ENCODE assay signal across 2 cellular contexts in genomic region chr10:96338279-96338925, GRCh38.
TF ChIP-seq lines count a peak whose summit lies in the region.

No MANE protein-coding gene starts in this region.

TF ChIP-seq in GM23338, 12 proteins besides CTCF, POLR2A, EP300 and RAD21 (continued from another document):
- TF ChIP-seq EZH2 (IDR thresholded peaks at IDR 0.05; ENCODE audit: low read depth, unreplicated experiment) (no peak), NANOG (IDR thresholded peaks at IDR 0.05; ENCODE audit: borderline replicate concordance) (no peak)
TF ChIP-seq in GM23338: peak in this region for 0.

TF ChIP-seq in H1, 55 proteins besides CTCF, POLR2A, EP300 and RAD21 (continued from another document):
- TF ChIP-seq MAX (IDR thresholded peaks at IDR 0.05) (no peak), JUN (IDR thresholded peaks at IDR 0.05; ENCODE audit: low read depth, low read length) (no peak), POU5F1 (IDR thresholded peaks at IDR 0.05; ENCODE audit: low read depth, low read length) (no peak), EZH2 (IDR thresholded peaks at IDR 0.05; ENCODE audit: low read depth, low read length, severe bottlenecking) (no peak), NRF1 (IDR thresholded peaks at IDR 0.05; ENCODE audit: low read depth, low read length) (no peak), TAF1 (IDR thresholded peaks at IDR 0.05; ENCODE audit: low read depth, low read length) (no peak), RBBP5 (IDR thresholded peaks at IDR 0.05; ENCODE audit: borderline replicate concordance, low read depth, low read length) (no peak), CBX5 (IDR thresholded peaks at IDR 0.05; ENCODE audit: low read depth, low read length) (no peak), ZNF274 (IDR thresholded peaks at IDR 0.05; ENCODE audit: borderline replicate concordance, extremely low read depth, low read length) (no peak), GTF2F1 (IDR thresholded peaks at IDR 0.05; ENCODE audit: borderline replicate concordance, low read depth, low read length) (no peak), SAP30 (IDR thresholded peaks at IDR 0.05; ENCODE audit: insufficient read depth, insufficient replicate concordance, low read length) (no peak), EGR1 (IDR thresholded peaks at IDR 0.05; ENCODE audit: borderline replicate concordance, low read depth, low read length) (no peak), CEBPB (IDR thresholded peaks at IDR 0.05; ENCODE audit: low read depth, low read length) (no peak), BACH1 (IDR thresholded peaks at IDR 0.05; ENCODE audit: low read length) (no peak), RFX5 (IDR thresholded peaks at IDR 0.05; ENCODE audit: borderline replicate concordance, low read depth, low read length) (no peak)
